ENCODE assay signal across 24 cellular contexts in the genomic region with DNA sequence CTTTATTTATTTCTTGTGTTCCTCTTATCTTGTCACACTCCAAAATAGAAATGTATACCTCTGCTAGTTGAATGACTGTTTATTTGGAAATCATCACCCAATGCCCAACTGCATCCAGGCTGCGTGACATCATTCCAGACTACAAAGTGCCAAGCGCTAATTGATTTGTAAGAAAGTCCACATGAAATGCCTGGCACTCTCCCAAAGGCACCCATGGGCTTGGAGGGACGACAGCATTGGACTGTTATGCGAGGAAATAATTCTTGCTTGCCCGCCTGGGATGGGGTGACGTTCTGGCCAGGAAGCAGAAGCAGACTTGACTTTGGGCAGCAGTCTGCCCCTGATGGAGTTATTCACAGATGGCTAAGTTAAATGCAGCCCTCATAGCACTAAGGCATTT.
"Had no signal": no experiment of that assay in that cellular context is flagged by ENCODE, and none has a peak within 500 bp of the region (broad histone marks: within the 10 kb centered on the region; RNA-seq: fewer than 3 reads in every experiment).

No MANE protein-coding gene starts in this region.

- ATAC-seq: Panc1, PC-3, T-cell had no signal

- H3K27me3 Mint-ChIP-seq: T-cell had no signal

- H3K4me2 ChIP-seq: SK-N-SH had no signal

- H3K36me3 Mint-ChIP-seq: T-cell had no signal

- H3K27me3 ChIP-seq: MG63 had no signal

- H3K27ac ChIP-seq: HL-60, RWPE1 had no signal

- DNase-seq: IMR-90; Karpas-422; KG1; MG63; NCI-H1436; NCI-H187; NCI-H2029; NCI-H2081 treated with DMSO at 0.1 percent for 48 hours; NCI-H2171 treated with DMSO at 0.1 percent for 48 hours; NCI-H345; NCI-H446 treated with DMSO at 0.1 percent for 48 hours; NCI-H510A treated with DMSO at 0.1 percent for 48 hours; NCI-H526; NCI-H748 treated with DMSO at 0.1 percent for 48 hours; NK-92 treated with Interleukin-12 subunit alpha and Interleukin-12 subunit beta, amount 100 ng/mL, for 24 hours; PC-3; SHP77; SK-N-SH; SW 1271; T-cell had no signal

- H3K9ac ChIP-seq: SK-N-SH had no signal

- H3K27ac Mint-ChIP-seq: T-cell; T-helper 1 cell treated with Interleukin-12 subunit alpha and Interleukin-12 subunit beta and Interleukin-4 antibody, amounts not matched to agents 30 μg/mL and 1 μg/mL, for 36 hours had no signal

- H3K36me3 ChIP-seq: MG63 had no signal

- H3K9me2 ChIP-seq: SK-N-SH had no signal

- H3K4me3 ChIP-seq: MG63 had no signal

- H3K4me3 Mint-ChIP-seq: T-cell; T-helper 1 cell treated with Interleukin-12 subunit alpha and Interleukin-12 subunit beta and Interleukin-4 antibody, amounts not matched to agents 30 μg/mL and 1 μg/mL, for 36 hours had no signal

- H3K9me3 ChIP-seq: MG63, SK-N-SH had no signal

- H3K4me1 Mint-ChIP-seq: T-cell had no signal

- H3K9me3 Mint-ChIP-seq: T-cell; T-helper 1 cell treated with Interleukin-12 subunit alpha and Interleukin-12 subunit beta and Interleukin-4 antibody, amounts not matched to agents 30 μg/mL and 1 μg/mL, for 36 hours had no signal
